ENCODE assay signal across 9 cellular contexts in genomic region chr4:1233641-1234277, GRCh38. TPM values are rescaled to one million over a fixed set of nuclear protein-coding genes. Genes with fewer than 3 reads are reported as not detected.
DNase-seq lines count a peak whose midpoint lies in the region; ATAC-seq and TF ChIP-seq lines count a peak whose summit lies in the region.
"Had no signal": no experiment of that assay in that cellular context is flagged by ENCODE, and none has a peak within 500 bp of the region (broad histone marks: within the 10 kb centered on the region; RNA-seq: fewer than 3 reads in every experiment).

No MANE protein-coding gene starts in this region.

- H3K27me3 ChIP-seq in IMR-90 (ENCODE audit: control insufficient read depth, insufficient read depth, low read length) (no peaks in the 10 kb centered on the region), A673 (replicated peaks; ENCODE audit: insufficient read depth, low read depth, low read length, poor library complexity) (no peaks in the 10 kb centered on the region)

- H3K9me3 ChIP-seq in IMR-90 (ENCODE audit: control insufficient read depth, insufficient read depth, low read length) (no peaks in the 10 kb centered on the region), A673 (ENCODE audit: low read depth, low read length, poor library complexity, severe bottlenecking) (no peaks in the 10 kb centered on the region)

- H3K4me1 Mint-ChIP-seq in stimulated activated memory B cell treated with anti-CD40 and anti-IgM and Interleukin-4, amounts not matched to agents 10 μg/mL and 1 μg/mL and 100 μg/mL, for 72 hours = peaks cover 20% of the 10 kb centered on the region

- peak overlapping the region in 1 of 2 experiments; percentile 16; a peak in 1 of 4 replicates for H4K8ac ChIP-seq in IMR-90 (ENCODE audit: low read depth in 2 of 2, low read length in 2 of 2)

- POLR2A ChIA-PET in IMR-90 (lab: Charles Lee; ENCODE audit: unreplicated experiment) = no interaction called here
- POLR2A ChIA-PET in A673 (lab: Charles Lee; ENCODE audit: low non-redundant PET) = no interaction called here

- H3K27ac Mint-ChIP-seq in stimulated activated memory B cell treated with anti-CD40 and anti-IgM and Interleukin-4, amounts not matched to agents 10 μg/mL and 1 μg/mL and 100 μg/mL, for 72 hours = peak overlapping the region; percentile 58

- in situ Hi-C loops in IMR-90 (cut with MboI; ENCODE audit: low sequenced_read_pairs) (no loop called here), KBM-7 (cut with MboI; ENCODE audit: low pct_unique_long_range_greater_than_20kb, low sequenced_read_pairs) (no loop called here)

- H2BK120ac ChIP-seq in IMR-90 (ENCODE audit: low read depth, low read length) = no peak overlapping the region

- no peak overlapping the region; the same call in 1 of the 2 replicates for H2AK5ac ChIP-seq in IMR-90 (ENCODE audit: low read depth, low read length)

- no peak overlapping the region for H3K56ac ChIP-seq in IMR-90 (ENCODE audit: extremely low read depth, insufficient read depth, low read length)

- no peak overlapping the region for H2BK20ac ChIP-seq in IMR-90 (ENCODE audit: low read depth, low read length)

- intact Hi-C loops in IMR-90 (cut with micrococcal nuclease) = loop anchor here (1.0 kb wide), 2 partner anchors 66 to 103 kb away; no protein-coding TSS in a partner anchor
- intact Hi-C loops in A673 (cut with micrococcal nuclease; ENCODE audit: unreplicated experiment) = no loop called here

- peaks cover 6 to 73% of the 10 kb centered on the region in 2 experiments for H3K79me1 ChIP-seq in IMR-90 (ENCODE audit: low read depth in 1 of 2, low read length in 2 of 2)

- no peak overlapping the region for H2BK15ac ChIP-seq in IMR-90 (ENCODE audit: low read depth, low read length)

- ATAC-seq in IMR-90 (ENCODE audit: low read depth) = peak; percentile 76
- ATAC-seq in stimulated activated memory B cell treated with anti-CD40 and anti-IgM and Interleukin-4, amounts not matched to agents 10 μg/mL and 1 μg/mL and 100 μg/mL, for 72 hours = no peak

- TF ChIP-seq RAD21 in IMR-90 (IDR thresholded peaks at IDR 0.05; ENCODE audit: low read length) = peak; percentile 68

- no peaks in the 10 kb centered on the region for H3K9me1 ChIP-seq in IMR-90 (ENCODE audit: insufficient read depth, low read length)

- H3K4me3 Mint-ChIP-seq in stimulated activated memory B cell treated with anti-CD40 and anti-IgM and Interleukin-4, amounts not matched to agents 10 μg/mL and 1 μg/mL and 100 μg/mL, for 72 hours = no peak overlapping the region

- peaks cover 52% of the 10 kb centered on the region for H4K20me1 ChIP-seq in IMR-90 (ENCODE audit: insufficient read depth, low read length)

- no peak overlapping the region for H4K5ac ChIP-seq in IMR-90 (ENCODE audit: low read depth, low read length)

- H3K4me3 ChIP-seq in IMR-90 (ENCODE audit: insufficient read depth, low read depth, low read length) (no peak overlapping the region), A673 (ENCODE audit: low read depth, low read length, poor library complexity, severe bottlenecking) (no peak overlapping the region)

- no peak overlapping the region for H3K14ac ChIP-seq in IMR-90 (replicated peaks; ENCODE audit: low read depth, low read length)

- TF ChIP-seq CTCF in IMR-90 (conservative IDR thresholded peaks at IDR 0.05; ENCODE audit: low read depth, low read length) (peak; percentile 62), A673 (conservative IDR thresholded peaks at IDR 0.05; ENCODE audit: low read depth, low read length) (no peak)

- H3K4ac ChIP-seq in IMR-90 (ENCODE audit: low read depth, low read length) = no peak overlapping the region

- H3K27ac ChIP-seq in IMR-90 (ENCODE audit: insufficient read depth, low read length) = peak overlapping the region; percentile 27
- no peak overlapping the region for H3K27ac ChIP-seq in A673 (ENCODE audit: low read depth, low read length, poor library complexity, severe bottlenecking)

- H3K36me3 ChIP-seq in IMR-90 (ENCODE audit: control insufficient read depth, insufficient read depth, low read length) = peaks cover 81% of the 10 kb centered on the region
- peaks cover 64% of the 10 kb centered on the region for H3K36me3 ChIP-seq in A673 (ENCODE audit: insufficient read depth, low read length, poor library complexity, severe bottlenecking)

- H4K91ac ChIP-seq in IMR-90 (ENCODE audit: insufficient read depth, low read depth, low read length) = no peak overlapping the region

- H3K4me2 ChIP-seq in IMR-90 (ENCODE audit: low read depth, low read length) = no peak overlapping the region

- H3K9ac ChIP-seq in IMR-90 (ENCODE audit: low read depth, low read length) = no peak overlapping the region

- H3K36me3 Mint-ChIP-seq in stimulated activated memory B cell treated with anti-CD40 and anti-IgM and Interleukin-4, amounts not matched to agents 10 μg/mL and 1 μg/mL and 100 μg/mL, for 72 hours = peaks cover 62% of the 10 kb centered on the region

- BruUV-seq in IMR-90 (replicated peaks; lab: Mats Ljungman, UMichigan) (no TSS peak), A673 (replicated peaks; lab: Mats Ljungman, UMichigan) (no TSS peak)

- CTCF ChIA-PET in IMR-90 (lab: Yijun Ruan, JAX) (interaction anchor here (0.6 to 1.5 kb wide), 6 partner anchors 34 to 108 kb away, joined by 3 to 6 read pairs (median 3); no protein-coding TSS in a partner anchor), A673 (lab: Charles Lee) (no interaction called here)

- no peak overlapping the region for H2BK5ac ChIP-seq in IMR-90 (ENCODE audit: low read depth, low read length, poor library complexity, severe bottlenecking)

- H3K23ac ChIP-seq in IMR-90 (ENCODE audit: low read depth, low read length) = no peak overlapping the region

- H3K18ac ChIP-seq in IMR-90 (ENCODE audit: low read depth, low read length) = no peak overlapping the region

- H3K4me1 ChIP-seq in IMR-90 (ENCODE audit: control insufficient read depth, insufficient read depth, low read length) (peaks cover 12% of the 10 kb centered on the region), A673 (ENCODE audit: insufficient read depth, low read length, poor library complexity, severe bottlenecking) (no peaks in the 10 kb centered on the region)

- peak overlapping the region; percentile 59 for H2AFZ ChIP-seq in IMR-90 (replicated peaks; ENCODE audit: low read length, poor library complexity)

- no peaks in the 10 kb centered on the region for H3K9me3 Mint-ChIP-seq in stimulated activated memory B cell treated with anti-CD40 and anti-IgM and Interleukin-4, amounts not matched to agents 10 μg/mL and 1 μg/mL and 100 μg/mL, for 72 hours

- 57% methylated on average over 22 of the region's 29 CpGs; no CpG with 5 or more reads in 1 of the 2 experiments for WGBS in IMR-90 (ENCODE audit: extremely low coverage in 2 of 2, insufficient read length in 1 of 2), 2 experiments

- H3K27me3 Mint-ChIP-seq in stimulated activated memory B cell treated with anti-CD40 and anti-IgM and Interleukin-4, amounts not matched to agents 10 μg/mL and 1 μg/mL and 100 μg/mL, for 72 hours = no peaks in the 10 kb centered on the region

- H2AK9ac ChIP-seq in IMR-90 (replicated peaks; ENCODE audit: low read depth, low read length, poor library complexity) = peak overlapping the region; percentile 3

- TF ChIP-seq POLR2A in IMR-90 (IDR thresholded peaks at IDR 0.05; ENCODE audit: low read depth, low read length) = no peak

- dilution Hi-C loops in IMR-90 (cut with HindIII; ENCODE audit: low sequenced_read_pairs, unreplicated experiment) = no loop called here

- DNase-seq in IMR-90 (peak; percentile 34), dedifferentiated amniotic fluid mesenchymal stem cell (ENCODE audit: extremely low spot score) (peak; percentile 25), left kidney (ENCODE audit: low read depth, low spot score) (peak; percentile 91), NCI-H2227 (lab: John Stamatoyannopoulos, UW; ENCODE audit: unreplicated experiment) (no peak), A673 (ENCODE audit: low spot score) (no peak), KBM-7 (no peak)
- no peak for DNase-seq in stimulated activated CD4-positive, alpha-beta T cell treated with anti-CD3 and anti-CD28 coated beads, Interleukin-4, amount 100 ng/mL, for 1 hour
- DNase-seq: NCI-H510A had no signal

TF ChIP-seq in IMR-90, 13 proteins besides CTCF, POLR2A, EP300 and RAD21:
- no peak for TF ChIP-seq RCOR1 (IDR thresholded peaks at IDR 0.05; ENCODE audit: insufficient replicate concordance, low read length)
- TF ChIP-seq USF2 (IDR thresholded peaks at IDR 0.05; ENCODE audit: low read depth, low read length) = no peak
- TF ChIP-seq CHD1 (IDR thresholded peaks at IDR 0.05; ENCODE audit: low read depth, low read length) = no peak
- no peak for TF ChIP-seq FOS (IDR thresholded peaks at IDR 0.05; ENCODE audit: low read depth, low read length)
- peak; percentile 48 for TF ChIP-seq SMC3 (IDR thresholded peaks at IDR 0.05; ENCODE audit: low read depth, low read length)
- TF ChIP-seq RFX5 (IDR thresholded peaks at IDR 0.05; ENCODE audit: low read depth, low read length) = no peak
- no peak for TF ChIP-seq MXI1 (IDR thresholded peaks at IDR 0.05; ENCODE audit: borderline replicate concordance, low read depth, low read length)
- no peak for TF ChIP-seq BHLHE40 (IDR thresholded peaks at IDR 0.05; ENCODE audit: low read depth, low read length)
TF ChIP-seq in IMR-90: peak in this region for 1.

RNA-seq across cellular contexts. Expression of gene CTBP1, which starts 15.2 kb away (rescaled TPM):
- total RNA-seq in IMR-90 (2012; rRNA removed) (147 TPM in 2 replicates), A673 (2021) (187 and 196 TPM in 2 replicates)
- 212 and 237 TPM in 2 replicates for polyA plus RNA-seq in IMR-90 (2012; rRNA removed)
- polyA plus RNA-seq in IMR-90 (2012; cell fraction: cytosol; rRNA removed) = 167 and 315 TPM in 2 replicates
- polyA plus RNA-seq in IMR-90 (2012; cell fraction: nucleus; rRNA removed; ENCODE audit: low replicate concordance) = 377 and 892 TPM in 2 replicates

RNA-seq across cellular contexts. Expression of gene MAEA, which starts 55.9 kb away (rescaled TPM):
- 61.5 and 77.2 TPM in 2 replicates for total RNA-seq in IMR-90 (2012; rRNA removed)
- 108 and 120 TPM in 2 replicates for polyA plus RNA-seq in IMR-90 (2012; rRNA removed)
- polyA plus RNA-seq in IMR-90 (2012; cell fraction: cytosol; rRNA removed) = 108 and 119 TPM in 2 replicates
- polyA plus RNA-seq in IMR-90 (2012; cell fraction: nucleus; rRNA removed; ENCODE audit: low replicate concordance) = 179 and 309 TPM in 2 replicates
- total RNA-seq in A673 (2021) = 85.9 and 87.0 TPM in 2 replicates

Comparison
In these comparisons a context has a peak if more than half of its experiments do, and no peak if none do; other contexts are left out.
1. DNase-seq: peak in IMR-90 (single experiment), dedifferentiated amniotic fluid mesenchymal stem cell (single experiment) and left kidney (single experiment); none in NCI-H2227 (single experiment), stimulated activated CD4-positive, alpha-beta T cell treated with anti-CD3 and anti-CD28 coated beads, Interleukin-4, amount 100 ng/mL, for 1 hour (single experiment), A673 (single experiment) and KBM-7 (single experiment).